Comparison of ENCODE assay signal across 8 cellular contexts in genomic region chr15:88834211-88834812, GRCh38. TPM values are rescaled to one million over a fixed set of nuclear protein-coding genes. Genes with fewer than 3 reads are reported as not detected.
DNase-seq lines count a peak whose midpoint lies in the region; ATAC-seq and TF ChIP-seq lines count a peak whose summit lies in the region.

No MANE protein-coding gene starts in this region.

- H3K27ac Mint-ChIP-seq in WTC11: no peak overlapping the region

- H3K27me3 Mint-ChIP-seq in WTC11 (ENCODE audit: low read depth): no peaks in the 10 kb centered on the region

- H3K4me1 Mint-ChIP-seq in WTC11: no peaks in the 10 kb centered on the region

- TF ChIP-seq CTCF in WTC11 (IDR thresholded peaks at IDR 0.05): peak; percentile 53

- no peaks in the 10 kb centered on the region for H3K9me3 Mint-ChIP-seq in WTC11

- peak; percentile 5 for DNase-seq in stimulated activated CD4-positive, alpha-beta T cell treated with anti-CD3 and anti-CD28 coated beads, Interleukin-12 subunit alpha, Interleukin-12 subunit beta, amount 100 ng/mL, for 4 hours
- no peak for DNase-seq in stimulated activated CD4-positive, alpha-beta T cell treated with anti-CD3 and anti-CD28 coated beads, Interleukin-1b, Interleukin-23, amount 100 ng/mL, for 48 hours
- DNase-seq in WTC11 (ENCODE audit: low spot score) (peak; percentile 77), mucosa of gallbladder (ENCODE audit: low spot score) (peak; percentile 16), NCI-H526 treated with DMSO at 0.1 percent for 48 hours (lab: John Stamatoyannopoulos, UW) (no peak), NCI-H524 treated with DMSO at 0.1 percent for 48 hours (lab: John Stamatoyannopoulos, UW) (no peak)

- ATAC-seq in WTC11: peak; percentile 79
- ATAC-seq in esophagus mucosa: peak; percentile 45
- ATAC-seq in HG02571 (IDR thresholded peaks at IDR 0.05; ENCODE audit: unreplicated experiment): no peak

- CTCF ChIA-PET in WTC11 (lab: Charles Lee): interaction anchor here (0.9 to 3.5 kb wide), 4 partner anchors 65 to 196 kb away, joined by 3 to 21 read pairs (median 4); partner anchors contain the start of gene ISG20

- no peaks in the 10 kb centered on the region for H3K36me3 Mint-ChIP-seq in WTC11

- POLR2A ChIA-PET in WTC11 (lab: Charles Lee): no interaction called here

- H3K4me3 Mint-ChIP-seq in WTC11: no peak overlapping the region

TF ChIP-seq in WTC11, 78 proteins besides CTCF, POLR2A, EP300 and RAD21:
- TF ChIP-seq NFATC4 (CRISPR knock-in tag; IDR thresholded peaks at IDR 0.05) (no peak), ZNF263 (CRISPR knock-in tag; IDR thresholded peaks at IDR 0.05; ENCODE audit: low read depth) (peak; percentile 58; the same call in 1 of the 2 replicates), MAX (CRISPR knock-in tag; IDR thresholded peaks at IDR 0.05) (0 out of 2 replicates have a peak, but pooled peaks have one; percentile 26)

RNA-seq across cellular contexts. Expression of gene ACAN, which starts 31.1 kb away (rescaled TPM):
- total RNA-seq in WTC11 (2021) (0.60 to 1.4 TPM (median 0.80 TPM) in 3 replicates), esophagus mucosa (0.04 TPM), mucosa of gallbladder (0.20 TPM)

Comparison
In these comparisons a context has a peak if more than half of its experiments do, and no peak if none do; other contexts are left out.
1. DNase-seq: peak in stimulated activated CD4-positive, alpha-beta T cell treated with anti-CD3 and anti-CD28 coated beads, Interleukin-12 subunit alpha, Interleukin-12 subunit beta, amount 100 ng/mL, for 4 hours (single experiment), WTC11 (single experiment) and mucosa of gallbladder (single experiment); none in stimulated activated CD4-positive, alpha-beta T cell treated with anti-CD3 and anti-CD28 coated beads, Interleukin-1b, Interleukin-23, amount 100 ng/mL, for 48 hours (single experiment), NCI-H526 treated with DMSO at 0.1 percent for 48 hours (single experiment) and NCI-H524 treated with DMSO at 0.1 percent for 48 hours (single experiment).